Comparison of ENCODE assay signal across 1 cellular context in the genomic region with DNA sequence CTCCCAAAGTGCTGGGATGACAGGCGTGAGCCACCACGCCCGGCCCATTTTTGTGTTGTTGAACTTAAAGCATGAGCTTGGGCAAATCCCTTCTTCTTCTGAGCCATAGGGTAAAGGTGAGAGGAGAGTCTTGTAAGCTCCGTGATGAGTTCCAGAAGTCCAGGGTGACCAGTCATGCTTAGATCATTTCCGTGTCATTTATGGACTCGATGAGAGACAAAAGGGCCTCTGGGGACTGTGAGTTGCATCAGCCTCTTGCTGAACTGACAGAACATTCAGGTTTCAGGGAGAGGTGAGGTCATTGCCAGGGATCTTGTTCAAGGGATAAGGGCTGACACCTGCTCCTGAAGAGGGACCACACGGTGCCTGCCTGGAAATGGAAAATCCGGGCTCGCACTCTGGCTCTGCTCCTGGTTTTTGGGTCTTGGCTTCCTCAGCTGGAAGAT.
TF ChIP-seq lines count a peak whose summit lies in the region.

No MANE protein-coding gene starts in this region.

TF ChIP-seq in HEK293, 187 proteins besides CTCF, POLR2A, EP300 and RAD21 (continued from another document and continues in another):
- TF ChIP-seq ZBTB10 (tag by site-specific recombination; IDR thresholded peaks at IDR 0.05) (peak; percentile 54; the same call in 1 of the 2 replicates), ZNF629 (tag by site-specific recombination; IDR thresholded peaks at IDR 0.05) (peak; percentile 99), ZNF830 (tag by site-specific recombination; IDR thresholded peaks at IDR 0.05; ENCODE audit: low read depth) (no peak), ZBTB7A (tag by site-specific recombination; IDR thresholded peaks at IDR 0.05; ENCODE audit: low read depth) (no peak), ZNF623 (tag by site-specific recombination; IDR thresholded peaks at IDR 0.05) (no peak), SETDB1 (IDR thresholded peaks at IDR 0.05; ENCODE audit: insufficient read length, low read length) (no peak), ZNF324 (tag by site-specific recombination; IDR thresholded peaks at IDR 0.05) (peak; percentile 98), ZBTB21 (tag by site-specific recombination; IDR thresholded peaks at IDR 0.05) (peak; percentile 84), ZNF2 (tag by site-specific recombination; IDR thresholded peaks at IDR 0.05) (peak; percentile 66; the same call in 1 of the 2 replicates), GLIS2 (tag by site-specific recombination; IDR thresholded peaks at IDR 0.05) (no peak), ZNF791 (tag by site-specific recombination; IDR thresholded peaks at IDR 0.05) (no peak), EGR2 (tag by site-specific recombination; IDR thresholded peaks at IDR 0.05; ENCODE audit: low read depth) (no peak), ZNF335 (tag by site-specific recombination; conservative IDR thresholded peaks at IDR 0.05) (peak; percentile 92), ZNF610 (tag by site-specific recombination; IDR thresholded peaks at IDR 0.05; ENCODE audit: borderline replicate concordance) (0 out of 2 replicates have a peak, but pooled peaks have one; percentile 46), ZEB2 (tag by site-specific recombination; IDR thresholded peaks at IDR 0.05) (peak; percentile 99), ZSCAN16 (tag by site-specific recombination; IDR thresholded peaks at IDR 0.05) (no peak), ZNF175 (tag by site-specific recombination; IDR thresholded peaks at IDR 0.05) (no peak), RBAK (tag by site-specific recombination; IDR thresholded peaks at IDR 0.05) (peak; percentile 91), YY2 (tag by site-specific recombination; IDR thresholded peaks at IDR 0.05) (no peak), ZNF510 (tag by site-specific recombination; IDR thresholded peaks at IDR 0.05; ENCODE audit: insufficient replicate concordance) (no peak), KLF7 (tag by site-specific recombination; IDR thresholded peaks at IDR 0.05; ENCODE audit: borderline replicate concordance) (no peak), OVOL3 (tag by site-specific recombination; IDR thresholded peaks at IDR 0.05) (no peak), ZNF501 (tag by site-specific recombination; IDR thresholded peaks at IDR 0.05) (no peak), ZNF621 (tag by site-specific recombination; IDR thresholded peaks at IDR 0.05) (no peak), ZNF394 (tag by site-specific recombination; IDR thresholded peaks at IDR 0.05; ENCODE audit: borderline replicate concordance) (peak; percentile 78; the same call in 1 of the 2 replicates), MZF1 (tag by site-specific recombination; IDR thresholded peaks at IDR 0.05; ENCODE audit: borderline replicate concordance) (no peak), ZFP69B (tag by site-specific recombination; IDR thresholded peaks at IDR 0.05) (peak; percentile 88), IKZF3 (tag by site-specific recombination; IDR thresholded peaks at IDR 0.05) (peak; percentile 97), KLF16 (tag by site-specific recombination; IDR thresholded peaks at IDR 0.05) (peak; percentile 73; the same call in 1 of the 2 replicates), ZNF274 (IDR thresholded peaks at IDR 0.05; ENCODE audit: low read length) (no peak), ZNF274 (tag by site-specific recombination; IDR thresholded peaks at IDR 0.05; ENCODE audit: borderline replicate concordance) (no peak), SP3 (tag by site-specific recombination; IDR thresholded peaks at IDR 0.05) (peak; percentile 63), ZNF423 (tag by site-specific recombination; IDR thresholded peaks at IDR 0.05) (no peak), ZNF221 (tag by site-specific recombination; IDR thresholded peaks at IDR 0.05; ENCODE audit: borderline replicate concordance) (no peak), MEIS1 (CRISPR knock-in tag; IDR thresholded peaks at IDR 0.05; ENCODE audit: borderline replicate concordance) (no peak), ZNF354C (tag by site-specific recombination; IDR thresholded peaks at IDR 0.05; ENCODE audit: borderline replicate concordance, low read depth) (no peak), ZNF155 (tag by site-specific recombination; IDR thresholded peaks at IDR 0.05) (no peak), ZNF10 (tag by site-specific recombination; IDR thresholded peaks at IDR 0.05) (peak; percentile 64; the same call in 1 of the 2 replicates), ZNF747 (tag by site-specific recombination; IDR thresholded peaks at IDR 0.05) (no peak), ZNF391 (tag by site-specific recombination; IDR thresholded peaks at IDR 0.05; ENCODE audit: borderline replicate concordance, low read depth) (peak; percentile 89; the same call in 1 of the 2 replicates), ZNF132 (tag by site-specific recombination; IDR thresholded peaks at IDR 0.05; ENCODE audit: borderline replicate concordance) (no peak), SP7 (tag by site-specific recombination; IDR thresholded peaks at IDR 0.05) (peak; percentile 96), SALL2 (tag by site-specific recombination; IDR thresholded peaks at IDR 0.05; ENCODE audit: borderline replicate concordance) (no peak), ZNF350 (tag by site-specific recombination; IDR thresholded peaks at IDR 0.05) (no peak), ZNF548 (tag by site-specific recombination; IDR thresholded peaks at IDR 0.05) (no peak; the same call in 1 of the 2 replicates), ZNF157 (tag by site-specific recombination; IDR thresholded peaks at IDR 0.05) (no peak), ZNF133 (tag by site-specific recombination; IDR thresholded peaks at IDR 0.05) (no peak), ZNF114 (tag by site-specific recombination; IDR thresholded peaks at IDR 0.05) (no peak), ZNF692 (tag by site-specific recombination; IDR thresholded peaks at IDR 0.05) (peak; percentile 91), ZNF292 (tag by site-specific recombination; IDR thresholded peaks at IDR 0.05; ENCODE audit: borderline replicate concordance, low read depth) (no peak), ZFP37 (tag by site-specific recombination; IDR thresholded peaks at IDR 0.05) (peak; percentile 27; the same call in 1 of the 2 replicates), ZNF777 (tag by site-specific recombination; IDR thresholded peaks at IDR 0.05; ENCODE audit: borderline replicate concordance) (no peak), INSM2 (tag by site-specific recombination; IDR thresholded peaks at IDR 0.05) (peak; percentile 98), SP2 (tag by site-specific recombination; IDR thresholded peaks at IDR 0.05) (no peak), ZXDB (tag by site-specific recombination; IDR thresholded peaks at IDR 0.05) (peak; percentile 62), ZBTB1 (tag by site-specific recombination; IDR thresholded peaks at IDR 0.05) (peak; percentile 87; the same call in 1 of the 2 replicates), MYNN (tag by site-specific recombination; IDR thresholded peaks at IDR 0.05; ENCODE audit: borderline replicate concordance) (no peak), ZSCAN30 (tag by site-specific recombination; IDR thresholded peaks at IDR 0.05) (no peak; the same call in 1 of the 2 replicates), TCF7L2 (IDR thresholded peaks at IDR 0.05; ENCODE audit: borderline replicate concordance, low read depth, low read length) (no peak), KLF17 (tag by site-specific recombination; IDR thresholded peaks at IDR 0.05) (peak; percentile 100), ZNF184 (tag by site-specific recombination; IDR thresholded peaks at IDR 0.05) (peak; percentile 94), ZFP41 (tag by site-specific recombination; IDR thresholded peaks at IDR 0.05; ENCODE audit: borderline replicate concordance) (no peak)
- TF ChIP-seq, protein P1, sequence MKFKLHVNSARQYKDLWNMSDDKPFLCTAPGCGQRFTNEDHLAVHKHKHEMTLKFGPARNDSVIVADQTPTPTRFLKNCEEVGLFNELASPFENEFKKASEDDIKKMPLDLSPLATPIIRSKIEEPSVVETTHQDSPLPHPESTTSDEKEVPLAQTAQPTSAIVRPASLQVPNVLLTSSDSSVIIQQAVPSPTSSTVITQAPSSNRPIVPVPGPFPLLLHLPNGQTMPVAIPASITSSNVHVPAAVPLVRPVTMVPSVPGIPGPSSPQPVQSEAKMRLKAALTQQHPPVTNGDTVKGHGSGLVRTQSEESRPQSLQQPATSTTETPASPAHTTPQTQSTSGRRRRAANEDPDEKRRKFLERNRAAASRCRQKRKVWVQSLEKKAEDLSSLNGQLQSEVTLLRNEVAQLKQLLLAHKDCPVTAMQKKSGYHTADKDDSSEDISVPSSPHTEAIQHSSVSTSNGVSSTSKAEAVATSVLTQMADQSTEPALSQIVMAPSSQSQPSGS (tag by site-specific recombination; IDR thresholded peaks at IDR 0.05; ENCODE audit: low read depth): peak; percentile 95
- TF ChIP-seq, protein P2, sequence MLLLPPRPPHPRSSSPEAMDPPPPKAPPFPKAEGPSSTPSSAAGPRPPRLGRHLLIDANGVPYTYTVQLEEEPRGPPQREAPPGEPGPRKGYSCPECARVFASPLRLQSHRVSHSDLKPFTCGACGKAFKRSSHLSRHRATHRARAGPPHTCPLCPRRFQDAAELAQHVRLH (tag by site-specific recombination; IDR thresholded peaks at IDR 0.05): no peak
- TF ChIP-seq, protein P3, sequence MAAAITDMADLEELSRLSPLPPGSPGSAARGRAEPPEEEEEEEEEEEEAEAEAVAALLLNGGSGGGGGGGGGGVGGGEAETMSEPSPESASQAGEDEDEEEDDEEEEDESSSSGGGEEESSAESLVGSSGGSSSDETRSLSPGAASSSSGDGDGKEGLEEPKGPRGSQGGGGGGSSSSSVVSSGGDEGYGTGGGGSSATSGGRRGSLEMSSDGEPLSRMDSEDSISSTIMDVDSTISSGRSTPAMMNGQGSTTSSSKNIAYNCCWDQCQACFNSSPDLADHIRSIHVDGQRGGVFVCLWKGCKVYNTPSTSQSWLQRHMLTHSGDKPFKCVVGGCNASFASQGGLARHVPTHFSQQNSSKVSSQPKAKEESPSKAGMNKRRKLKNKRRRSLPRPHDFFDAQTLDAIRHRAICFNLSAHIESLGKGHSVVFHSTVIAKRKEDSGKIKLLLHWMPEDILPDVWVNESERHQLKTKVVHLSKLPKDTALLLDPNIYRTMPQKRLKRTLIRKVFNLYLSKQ (tag by site-specific recombination; IDR thresholded peaks at IDR 0.05; ENCODE audit: borderline replicate concordance): no peak
- TF ChIP-seq, protein P4, sequence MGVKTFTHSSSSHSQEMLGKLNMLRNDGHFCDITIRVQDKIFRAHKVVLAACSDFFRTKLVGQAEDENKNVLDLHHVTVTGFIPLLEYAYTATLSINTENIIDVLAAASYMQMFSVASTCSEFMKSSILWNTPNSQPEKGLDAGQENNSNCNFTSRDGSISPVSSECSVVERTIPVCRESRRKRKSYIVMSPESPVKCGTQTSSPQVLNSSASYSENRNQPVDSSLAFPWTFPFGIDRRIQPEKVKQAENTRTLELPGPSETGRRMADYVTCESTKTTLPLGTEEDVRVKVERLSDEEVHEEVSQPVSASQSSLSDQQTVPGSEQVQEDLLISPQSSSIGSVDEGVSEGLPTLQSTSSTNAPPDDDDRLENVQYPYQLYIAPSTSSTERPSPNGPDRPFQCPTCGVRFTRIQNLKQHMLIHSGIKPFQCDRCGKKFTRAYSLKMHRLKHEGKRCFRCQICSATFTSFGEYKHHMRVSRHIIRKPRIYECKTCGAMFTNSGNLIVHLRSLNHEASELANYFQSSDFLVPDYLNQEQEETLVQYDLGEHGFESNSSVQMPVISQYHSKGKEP (tag by site-specific recombination; IDR thresholded peaks at IDR 0.05): no peak; the same call in 1 of the 2 replicates
